ENCODE assay signal across 30 cellular contexts in the genomic region with DNA sequence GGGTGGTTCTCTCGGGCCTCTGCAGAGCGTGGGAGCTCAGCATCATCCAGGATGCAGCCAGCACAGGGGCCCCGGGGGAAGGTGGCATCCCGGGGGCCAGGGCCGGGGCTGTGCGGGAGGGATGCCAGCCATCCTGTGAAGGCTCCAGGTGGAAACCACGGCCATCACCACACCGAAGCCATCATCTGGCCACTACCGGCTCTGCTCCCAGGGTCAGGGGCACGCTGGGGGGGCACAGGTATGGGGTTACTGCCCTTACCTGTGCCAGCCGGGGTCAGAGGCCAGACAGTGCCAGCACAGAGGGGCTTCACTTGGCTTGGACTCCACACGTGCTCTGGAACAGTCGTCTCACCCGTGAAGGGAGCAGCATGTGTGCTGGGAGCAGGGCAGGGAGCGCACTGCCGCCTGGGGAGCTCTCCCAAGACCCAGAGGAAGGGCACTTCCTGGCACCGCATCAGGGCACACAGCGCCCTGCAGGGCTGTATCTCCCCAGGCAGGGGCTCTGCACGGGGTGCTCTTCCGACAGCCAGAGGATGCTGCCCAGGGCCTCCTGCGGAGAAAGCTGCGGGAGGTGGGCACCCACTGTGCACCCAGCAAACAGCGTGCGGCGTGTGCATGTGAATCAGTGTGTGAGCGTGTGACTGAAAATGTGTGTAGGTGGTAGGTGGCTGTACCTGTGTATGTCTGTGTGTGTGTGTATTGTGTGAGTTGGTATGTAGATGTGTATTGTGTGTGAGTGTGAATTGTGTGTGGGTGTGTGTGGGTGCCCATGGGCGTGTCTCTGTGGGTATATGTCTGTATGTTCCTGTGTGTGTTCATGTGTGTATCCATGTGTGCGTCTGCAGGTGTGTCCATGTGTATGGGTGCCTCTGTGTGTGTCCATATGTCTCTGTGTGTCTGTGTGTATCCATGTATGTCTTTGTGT.
DNase-seq lines count a peak whose midpoint lies in the region; ATAC-seq and TF ChIP-seq lines count a peak whose summit lies in the region.
"Had no signal": no experiment of that assay in that cellular context is flagged by ENCODE, and none has a peak within 500 bp of the region (broad histone marks: within the 10 kb centered on the region; RNA-seq: fewer than 3 reads in every experiment).

No MANE protein-coding gene starts in this region.

- no peak overlapping the region for H3K4me3 Mint-ChIP-seq in natural killer cell treated with Interleukin-12 subunit alpha and Interleukin-12 subunit beta and Interleukin-15 and Interleukin-18, amount 100 ng/mL, for 72 hours
- no peak overlapping the region for H3K4me3 Mint-ChIP-seq in natural killer cell
- H3K4me3 Mint-ChIP-seq: activated CD8-positive, alpha-beta T cell treated with anti-CD3 and anti-CD28 coated beads, Interleukin-2, amount 10 ng/mL, durations not matched to agents 7 days and 5 days; B cell; CD8-positive, alpha-beta memory T cell; dendritic cell treated with granulocyte-macrophage colony-stimulating factor and Interleukin-4, amounts not matched to agents 40 ng/mL and 50 ng/mL, for 4 days; H9 had no signal

- H2AK5ac ChIP-seq in neuronal stem cell (ENCODE audit: low read depth, low read length) = peak overlapping the region; percentile 68

- no peak overlapping the region for H3K27ac ChIP-seq in colonic mucosa
- H3K27ac ChIP-seq in neuronal stem cell (replicated peaks; ENCODE audit: low read length) = no peak overlapping the region
- no peak overlapping the region for H3K27ac ChIP-seq in vagina
- no peak overlapping the region for H3K27ac ChIP-seq in psoas muscle
- H3K27ac ChIP-seq: esophagus squamous epithelium, foreskin keratinocyte, thoracic aorta had no signal

- no peak overlapping the region for H4K91ac ChIP-seq in neuronal stem cell (ENCODE audit: low read depth, low read length, poor library complexity)

- no peak overlapping the region for H2BK120ac ChIP-seq in neuronal stem cell (ENCODE audit: low read depth, low read length)

- peak overlapping the region; percentile 21 for H3K18ac ChIP-seq in neuronal stem cell (ENCODE audit: low read length)

- H3K4me1 ChIP-seq in colonic mucosa (no peaks in the 10 kb centered on the region), neuronal stem cell (ENCODE audit: control insufficient read depth in 2 of 2, insufficient read depth in 1 of 2, low read depth in 1 of 2, low read length in 2 of 2) (no peaks in the 10 kb centered on the region), vagina (no peaks in the 10 kb centered on the region), psoas muscle (no peaks in the 10 kb centered on the region), BE2C (no peaks in the 10 kb centered on the region)
- H3K4me1 ChIP-seq: foreskin keratinocyte had no signal

- H3K14ac ChIP-seq in neuronal stem cell (ENCODE audit: low read length) = peak overlapping the region; percentile 78

- no peak for TF ChIP-seq POLR2A in vagina (IDR thresholded peaks at IDR 0.05)

- no peak overlapping the region for H2BK5ac ChIP-seq in neuronal stem cell (ENCODE audit: low read length)

- H3K4me3 ChIP-seq in colonic mucosa (no peak overlapping the region), neuronal stem cell (ENCODE audit: low read length in 2 of 2) (peak overlapping the region in 1 of 2 donors; percentile 3), vagina (no peak overlapping the region), psoas muscle (no peak overlapping the region), BE2C (ENCODE audit: low read depth, low read length) (no peak overlapping the region)
- H3K4me3 ChIP-seq: esophagus squamous epithelium, thoracic aorta had no signal

- H3K4ac ChIP-seq in neuronal stem cell (ENCODE audit: low read length) = no peak overlapping the region

- intact Hi-C loops in natural killer cell (cut with micrococcal nuclease) = no loop called here
- intact Hi-C loops in colonic mucosa (cut with DNase I) = no loop called here
- intact Hi-C loops in vagina (cut with DNase I) = no loop called here
- intact Hi-C loops in psoas muscle (cut with DNase I) = no loop called here

- H3K9me3 ChIP-seq in colonic mucosa = no peaks in the 10 kb centered on the region
- peaks cover 0 to 3% of the 10 kb centered on the region in 2 donors for H3K9me3 ChIP-seq in neuronal stem cell (replicated peaks in 1 of 2; ENCODE audit: control insufficient read depth in 2 of 2, insufficient read depth in 1 of 2, low read depth in 1 of 2, low read length in 2 of 2)
- H3K9me3 ChIP-seq in vagina = no peaks in the 10 kb centered on the region
- no peaks in the 10 kb centered on the region for H3K9me3 ChIP-seq in psoas muscle
- no peaks in the 10 kb centered on the region for H3K9me3 ChIP-seq in BE2C
- H3K9me3 ChIP-seq: esophagus squamous epithelium, thoracic aorta had no signal

- peaks cover 0 to 3% of the 10 kb centered on the region in 2 donors for H3K4me1 Mint-ChIP-seq in natural killer cell treated with Interleukin-12 subunit alpha and Interleukin-12 subunit beta and Interleukin-15 and Interleukin-18, amount 100 ng/mL, for 72 hours (ENCODE audit: low read depth in 2 of 2)
- no peaks in the 10 kb centered on the region for H3K4me1 Mint-ChIP-seq in natural killer cell
- H3K4me1 Mint-ChIP-seq: B cell; CD8-positive, alpha-beta memory T cell; H9; naive B cell had no signal

- no peaks in the 10 kb centered on the region for H3K9me3 Mint-ChIP-seq in natural killer cell treated with Interleukin-12 subunit alpha and Interleukin-12 subunit beta and Interleukin-15 and Interleukin-18, amount 100 ng/mL, for 72 hours
- H3K9me3 Mint-ChIP-seq in natural killer cell = no peaks in the 10 kb centered on the region
- H3K9me3 Mint-ChIP-seq: CD8-positive, alpha-beta memory T cell had no signal

- TF ChIP-seq CTCF in natural killer cell (IDR thresholded peaks at IDR 0.05) = no peak
- TF ChIP-seq CTCF in colonic mucosa (IDR thresholded peaks at IDR 0.05) = no peak
- no peak for TF ChIP-seq CTCF in vagina (IDR thresholded peaks at IDR 0.05)
- TF ChIP-seq CTCF in psoas muscle (IDR thresholded peaks at IDR 0.05) = no peak
- no peak for TF ChIP-seq CTCF in BE2C (IDR thresholded peaks at IDR 0.05; ENCODE audit: low read depth, low read length)

- no peak overlapping the region for H2BK15ac ChIP-seq in neuronal stem cell (ENCODE audit: low read length)

- peak; percentile 24 to 30 for ATAC-seq in natural killer cell treated with Interleukin-12 subunit alpha and Interleukin-12 subunit beta and Interleukin-15 and Interleukin-18, amount 100 ng/mL, for 72 hours
- ATAC-seq in natural killer cell (no peak), psoas muscle (no peak)
- ATAC-seq: activated CD8-positive, alpha-beta T cell treated with anti-CD3 and anti-CD28 coated beads, Interleukin-2, amount 10 ng/mL, durations not matched to agents 7 days and 5 days; foreskin keratinocyte; left ventricle myocardium superior had no signal

- no peak overlapping the region for H3K27ac Mint-ChIP-seq in natural killer cell treated with Interleukin-12 subunit alpha and Interleukin-12 subunit beta and Interleukin-15 and Interleukin-18, amount 100 ng/mL, for 72 hours
- no peak overlapping the region for H3K27ac Mint-ChIP-seq in natural killer cell
- H3K27ac Mint-ChIP-seq: activated CD8-positive, alpha-beta T cell treated with anti-CD3 and anti-CD28 coated beads, Interleukin-2, amount 10 ng/mL, durations not matched to agents 7 days and 5 days; B cell; dendritic cell treated with granulocyte-macrophage colony-stimulating factor and Interleukin-4, amounts not matched to agents 40 ng/mL and 50 ng/mL, for 4 days; naive B cell had no signal

- H4K8ac ChIP-seq in neuronal stem cell (ENCODE audit: low read depth, low read length) = no peak overlapping the region

- no peaks in the 10 kb centered on the region for H3K36me3 Mint-ChIP-seq in natural killer cell treated with Interleukin-12 subunit alpha and Interleukin-12 subunit beta and Interleukin-15 and Interleukin-18, amount 100 ng/mL, for 72 hours
- no peaks in the 10 kb centered on the region for H3K36me3 Mint-ChIP-seq in natural killer cell
- H3K36me3 Mint-ChIP-seq: CD8-positive, alpha-beta memory T cell; naive B cell had no signal

- H3K27me3 ChIP-seq in colonic mucosa (no peaks in the 10 kb centered on the region), neuronal stem cell (ENCODE audit: control insufficient read depth in 3 of 3, insufficient read depth in 3 of 3, low read depth in 1 of 3, low read length in 3 of 3) (peaks cover 0 to 4% (median 0%) of the 10 kb centered on the region in 3 experiments), vagina (no peaks in the 10 kb centered on the region), psoas muscle (ENCODE audit: insufficient read depth in 3 of 3, low read length in 2 of 3) (no peaks in the 10 kb centered on the region), BE2C (no peaks in the 10 kb centered on the region)
- H3K27me3 ChIP-seq: esophagus squamous epithelium, foreskin keratinocyte had no signal

- no CpG with 5 or more reads among the region's 28 CpGs for WGBS in neuronal stem cell (ENCODE audit: extremely low coverage in 2 of 2, insufficient read length in 2 of 2, insufficient replicate concordance in 1 of 2), 2 donors
- WGBS in psoas muscle, 3 donors = 86 to 90% (median 88%) methylated on average over 28 of the region's 28 CpGs

- no peak overlapping the region for H3K4me2 ChIP-seq in neuronal stem cell (ENCODE audit: insufficient read depth, low read length, poor library complexity, severe bottlenecking)

- H3K9ac ChIP-seq in colonic mucosa (ENCODE audit: low read depth in 2 of 2, low read length in 2 of 2) = no peak overlapping the region
- no peak overlapping the region for H3K9ac ChIP-seq in neuronal stem cell (ENCODE audit: low read depth, low read length, poor library complexity)

- H2BK12ac ChIP-seq in neuronal stem cell (ENCODE audit: low read length) = no peak overlapping the region

- H2AFZ ChIP-seq in neuronal stem cell (ENCODE audit: low read length) = no peak overlapping the region

- peak overlapping the region; percentile 56 for H3K23ac ChIP-seq in neuronal stem cell (ENCODE audit: low read depth, low read length, poor library complexity)

- DNase-seq in natural killer cell treated with Interleukin-12 subunit alpha and Interleukin-12 subunit beta and Interleukin-15 and Interleukin-18, amount 100 ng/mL, for 72 hours (ENCODE audit: low spot score) = no peak
- DNase-seq in natural killer cell (no peak), colonic mucosa (peak; percentile 15), neuronal stem cell (ENCODE audit: low spot score) (no peak), vagina (ENCODE audit: extremely low spot score in 2 of 2) (peak; percentile 64 to 85), cerebellar nuclear complex (lab: John Stamatoyannopoulos, UW) (no peak), psoas muscle (no peak), BE2C (no peak)
- DNase-seq: activated CD4-positive, alpha-beta T cell treated with anti-CD3 and anti-CD28 coated beads for 1 hour; activated CD8-positive, alpha-beta T cell treated with anti-CD3 and anti-CD28 coated beads, Interleukin-2, amount 10 ng/mL, durations not matched to agents 7 days and 5 days; activated effector memory CD4-positive, alpha-beta T cell treated with Interleukin-2 at 50 U/mL for 16 hours; activated T-cell treated with anti-CD3 and anti-CD28 coated beads, Interleukin-2, amount 50 U/mL, for 1 hour; caudate nucleus; CD8-positive, alpha-beta memory T cell; EL; esophagus squamous epithelium; foreskin keratinocyte; H9; islet precursor cell; left ventricle myocardium superior; MM.1S; naive B cell; NCI-H1105 treated with DMSO at 0.1 percent for 48 hours; NCI-H2081; occipital lobe; SHP77 treated with DMSO at 0.1 percent for 48 hours; stimulated activated naive CD4-positive, alpha-beta T cell treated with Interleukin-2 at 50 U/mL for 16 hours had no signal

- no peaks in the 10 kb centered on the region for H3K79me1 ChIP-seq in neuronal stem cell (ENCODE audit: low read depth, low read length)

- H3K27me3 Mint-ChIP-seq in natural killer cell treated with Interleukin-12 subunit alpha and Interleukin-12 subunit beta and Interleukin-15 and Interleukin-18, amount 100 ng/mL, for 72 hours = peaks cover 6 to 9% of the 10 kb centered on the region in 2 donors
- peaks cover 0 to 3% of the 10 kb centered on the region in 2 donors for H3K27me3 Mint-ChIP-seq in natural killer cell (ENCODE audit: low read depth in 2 of 2)
- H3K27me3 Mint-ChIP-seq: dendritic cell treated with granulocyte-macrophage colony-stimulating factor and Interleukin-4, amounts not matched to agents 40 ng/mL and 50 ng/mL, for 4 days had no signal

- H3K36me3 ChIP-seq in colonic mucosa (no peaks in the 10 kb centered on the region), neuronal stem cell (replicated peaks in 1 of 2; ENCODE audit: control insufficient read depth in 2 of 2, insufficient read depth in 2 of 2, low read length in 2 of 2) (no peaks in the 10 kb centered on the region), vagina (no peaks in the 10 kb centered on the region), psoas muscle (ENCODE audit: insufficient read depth in 1 of 2, low read depth in 1 of 2) (no peaks in the 10 kb centered on the region), BE2C (no peaks in the 10 kb centered on the region)
- H3K36me3 ChIP-seq: esophagus squamous epithelium, thoracic aorta had no signal

Comparison
In these comparisons a context has a peak if more than half of its experiments do, and no peak if none do; other contexts are left out.
1. ATAC-seq: peak in natural killer cell treated with Interleukin-12 subunit alpha and Interleukin-12 subunit beta and Interleukin-15 and Interleukin-18, amount 100 ng/mL, for 72 hours (2 of 2); none in natural killer cell (0 of 3) and psoas muscle (0 of 4).
2. DNase-seq: peak in colonic mucosa (single experiment) and vagina (2 of 2); none in natural killer cell treated with Interleukin-12 subunit alpha and Interleukin-12 subunit beta and Interleukin-15 and Interleukin-18, amount 100 ng/mL, for 72 hours (single experiment), natural killer cell (single experiment), neuronal stem cell (single experiment), cerebellar nuclear complex (0 of 2), psoas muscle (0 of 2) and BE2C (single experiment).